1 cellular context compared by ENCODE assay signal in genomic region chr4:145886871-145887240, GRCh38.
TF ChIP-seq lines count a peak whose summit lies in the region.

No MANE protein-coding gene starts in this region.

TF ChIP-seq in IMR-90, 13 proteins besides CTCF, POLR2A, EP300 and RAD21 (continued from another document):
- TF ChIP-seq, protein P1, sequence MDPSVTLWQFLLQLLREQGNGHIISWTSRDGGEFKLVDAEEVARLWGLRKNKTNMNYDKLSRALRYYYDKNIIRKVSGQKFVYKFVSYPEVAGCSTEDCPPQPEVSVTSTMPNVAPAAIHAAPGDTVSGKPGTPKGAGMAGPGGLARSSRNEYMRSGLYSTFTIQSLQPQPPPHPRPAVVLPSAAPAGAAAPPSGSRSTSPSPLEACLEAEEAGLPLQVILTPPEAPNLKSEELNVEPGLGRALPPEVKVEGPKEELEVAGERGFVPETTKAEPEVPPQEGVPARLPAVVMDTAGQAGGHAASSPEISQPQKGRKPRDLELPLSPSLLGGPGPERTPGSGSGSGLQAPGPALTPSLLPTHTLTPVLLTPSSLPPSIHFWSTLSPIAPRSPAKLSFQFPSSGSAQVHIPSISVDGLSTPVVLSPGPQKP (IDR thresholded peaks at IDR 0.05; ENCODE audit: borderline replicate concordance, low read depth, low read length) = no peak
- TF ChIP-seq MAFK (IDR thresholded peaks at IDR 0.05; ENCODE audit: low read depth, low read length) (no peak), RCOR1 (IDR thresholded peaks at IDR 0.05; ENCODE audit: insufficient replicate concordance, low read length) (no peak), RFX5 (IDR thresholded peaks at IDR 0.05; ENCODE audit: low read depth, low read length) (no peak)
